10 cellular contexts compared by ENCODE assay signal in genomic region chr2:28134262-28134812, GRCh38.
DNase-seq lines count a peak whose midpoint lies in the region; ATAC-seq and TF ChIP-seq lines count a peak whose summit lies in the region.
"Had no signal": no experiment of that assay in that cellular context is flagged by ENCODE, and none has a peak within 500 bp of the region (broad histone marks: within the 10 kb centered on the region; RNA-seq: fewer than 3 reads in every experiment).

No MANE protein-coding gene starts in this region.

- peak; percentile 20 for ATAC-seq in activated naive CD8-positive, alpha-beta T cell treated with anti-CD3 and anti-CD28 coated beads, Interleukin-2, amount 50 U/mL, for 24 hours
- ATAC-seq in mucosa of descending colon (peak; percentile 100), HG02571 (IDR thresholded peaks at IDR 0.05; ENCODE audit: unreplicated experiment) (no peak)

- H3K27me3 Mint-ChIP-seq in CD4-positive, alpha-beta memory T cell: no peaks in the 10 kb centered on the region
- H3K27me3 Mint-ChIP-seq in activated naive CD8-positive, alpha-beta T cell treated with anti-CD3 and anti-CD28 coated beads, Interleukin-2, amount 50 U/mL, for 24 hours: no peaks in the 10 kb centered on the region

- H3K27ac Mint-ChIP-seq in CD4-positive, alpha-beta memory T cell: peak overlapping the region in 6 of 7 donors; percentile 42 to 87 (median 69)
- peak overlapping the region; percentile 5 for H3K27ac Mint-ChIP-seq in activated naive CD8-positive, alpha-beta T cell treated with anti-CD3 and anti-CD28 coated beads, Interleukin-2, amount 50 U/mL, for 24 hours

- peak overlapping the region; percentile 32 for H3K27ac ChIP-seq in CD4-positive, alpha-beta memory T cell (ENCODE audit: low read depth, low read length)
- H3K27ac ChIP-seq in smooth muscle cell (ENCODE audit: low read depth): no peak overlapping the region

- CTCF ChIA-PET in CD4-positive, alpha-beta memory T cell (lab: Charles Lee; ENCODE audit: partially characterized antibody): interaction anchor here (0.6 to 0.7 kb wide), 2 partner anchors 20 to 131 kb away, joined by 3 read pairs; no protein-coding TSS in a partner anchor

- H3K4me3 Mint-ChIP-seq in CD4-positive, alpha-beta memory T cell: peak overlapping the region in 2 of 8 donors; percentile 9 to 30
- H3K4me3 Mint-ChIP-seq in activated naive CD8-positive, alpha-beta T cell treated with anti-CD3 and anti-CD28 coated beads, Interleukin-2, amount 50 U/mL, for 24 hours: no peak overlapping the region

- H3K36me3 Mint-ChIP-seq in CD4-positive, alpha-beta memory T cell: peaks cover 5 to 20% of the 10 kb centered on the region in 2 donors
- H3K36me3 Mint-ChIP-seq in activated naive CD8-positive, alpha-beta T cell treated with anti-CD3 and anti-CD28 coated beads, Interleukin-2, amount 50 U/mL, for 24 hours (ENCODE audit: low read depth): peaks cover 10% of the 10 kb centered on the region

- TF ChIP-seq CTCF in mucosa of descending colon (IDR thresholded peaks at IDR 0.05): no peak
- no peak for TF ChIP-seq CTCF in smooth muscle cell (IDR thresholded peaks at IDR 0.05; ENCODE audit: borderline replicate concordance, insufficient read depth, poor library complexity, severe bottlenecking)

- H3K27me3 ChIP-seq in CD4-positive, alpha-beta memory T cell (ENCODE audit: insufficient read depth, low read length): no peaks in the 10 kb centered on the region
- H3K27me3 ChIP-seq in smooth muscle cell (ENCODE audit: low read depth): no peaks in the 10 kb centered on the region

- no peaks in the 10 kb centered on the region for H3K36me3 ChIP-seq in CD4-positive, alpha-beta memory T cell (ENCODE audit: insufficient read depth, low read length)
- H3K36me3 ChIP-seq in mucosa of descending colon (ENCODE audit: low read depth) (no peaks in the 10 kb centered on the region), smooth muscle cell (ENCODE audit: low read depth) (no peaks in the 10 kb centered on the region)

- H3K79me2 ChIP-seq in smooth muscle cell (ENCODE audit: low read depth): no peaks in the 10 kb centered on the region

- no peaks in the 10 kb centered on the region for H3K9me3 ChIP-seq in CD4-positive, alpha-beta memory T cell (ENCODE audit: control insufficient read depth in 1 of 2, low read length in 2 of 2)
- H3K9me3 ChIP-seq in mucosa of descending colon: no peaks in the 10 kb centered on the region
- no peaks in the 10 kb centered on the region for H3K9me3 ChIP-seq in smooth muscle cell (replicated peaks; ENCODE audit: low read depth)

- H3K4me1 Mint-ChIP-seq in CD4-positive, alpha-beta memory T cell: peaks cover 0 to 29% (median 20%) of the 10 kb centered on the region in 4 donors
- H3K4me1 Mint-ChIP-seq in activated naive CD8-positive, alpha-beta T cell treated with anti-CD3 and anti-CD28 coated beads, Interleukin-2, amount 50 U/mL, for 24 hours: peaks cover 21% of the 10 kb centered on the region

- POLR2A ChIA-PET in CD4-positive, alpha-beta memory T cell (lab: Charles Lee; ENCODE audit: partially characterized antibody): no interaction called here

- H3K9me3 Mint-ChIP-seq in CD4-positive, alpha-beta memory T cell: no peaks in the 10 kb centered on the region
- no peaks in the 10 kb centered on the region for H3K9me3 Mint-ChIP-seq in activated naive CD8-positive, alpha-beta T cell treated with anti-CD3 and anti-CD28 coated beads, Interleukin-2, amount 50 U/mL, for 24 hours

- no peak overlapping the region for H3K4me3 ChIP-seq in CD4-positive, alpha-beta memory T cell (ENCODE audit: low read length in 2 of 2)
- H3K4me3 ChIP-seq in mucosa of descending colon: no peak overlapping the region
- no peak overlapping the region for H3K4me3 ChIP-seq in smooth muscle cell

- WGBS in smooth muscle cell (ENCODE audit: low lambda C conversion rate): 97% methylated on average over 4 of the region's 4 CpGs

- no peak overlapping the region for H2AFZ ChIP-seq in smooth muscle cell (ENCODE audit: low read depth)

- intact Hi-C loops in CD4-positive, alpha-beta memory T cell (cut with micrococcal nuclease): no loop called here
- intact Hi-C loops in mucosa of descending colon (cut with DNase I, micrococcal nuclease): no loop called here

- no peak overlapping the region for H3K9ac ChIP-seq in smooth muscle cell (ENCODE audit: low read depth)

- H3K4me1 ChIP-seq in CD4-positive, alpha-beta memory T cell (ENCODE audit: insufficient read depth, low read length): peaks cover 30% of the 10 kb centered on the region
- H3K4me1 ChIP-seq in mucosa of descending colon (ENCODE audit: low read depth): peaks cover 16% of the 10 kb centered on the region
- H3K4me1 ChIP-seq in smooth muscle cell (ENCODE audit: low read depth): peaks cover 9% of the 10 kb centered on the region

- DNase-seq in CD4-positive, alpha-beta memory T cell: peak in 2 of 5 donors; percentile 6 to 22
- DNase-seq in HT-29 (ENCODE audit: low spot score) (peak; percentile 85), mucosa of descending colon (peak; percentile 54 to 85 (median 57)), UCSD-AML1 (lab: John Stamatoyannopoulos, UW; ENCODE audit: unreplicated experiment) (no peak), smooth muscle cell (lab: John Stamatoyannopoulos, UW; ENCODE audit: unreplicated experiment) (no peak)
- DNase-seq in activated naive CD8-positive, alpha-beta T cell treated with anti-CD3 and anti-CD28 coated beads, Interleukin-2, amount 50 U/mL, for 24 hours: no peak
- no peak for DNase-seq in effector CD4-positive, alpha-beta T cell
- DNase-seq: DMS153; effector CD8-positive, alpha-beta T cell had no signal

- H3K4me2 ChIP-seq in smooth muscle cell: no peak overlapping the region

- peaks cover 5% of the 10 kb centered on the region for H3F3A ChIP-seq in smooth muscle cell (ENCODE audit: low read depth)

- no peaks in the 10 kb centered on the region for H4K20me1 ChIP-seq in smooth muscle cell (ENCODE audit: low read depth)

Comparison
In these comparisons a context has a peak if more than half of its experiments do, and no peak if none do; other contexts are left out.
1. DNase-seq: peak in HT-29 (single experiment) and mucosa of descending colon (3 of 3); none in activated naive CD8-positive, alpha-beta T cell treated with anti-CD3 and anti-CD28 coated beads, Interleukin-2, amount 50 U/mL, for 24 hours (single experiment), UCSD-AML1 (single experiment), effector CD4-positive, alpha-beta T cell (single experiment) and smooth muscle cell (single experiment).